In genomic region chr6:148883270-148883669, GRCh38 we compare ENCODE assay signal across 24 cellular contexts.
"Had no signal": no experiment of that assay in that cellular context is flagged by ENCODE, and none has a peak within 500 bp of the region (broad histone marks: within the 10 kb centered on the region; RNA-seq: fewer than 3 reads in every experiment).

No MANE protein-coding gene starts in this region.

- H3K36me3 Mint-ChIP-seq: activated naive CD4-positive, alpha-beta T cell treated with anti-CD3 and anti-CD28 coated beads, Interleukin-2, amount 50 U/mL, for 24 hours had no signal

- ATAC-seq: activated CD8-positive, alpha-beta T cell treated with anti-CD3 and anti-CD28 coated beads for 36 hours; activated naive CD8-positive, alpha-beta T cell treated with anti-CD3 and anti-CD28 coated beads, Interleukin-2, amount 50 U/mL, for 24 hours; activated T-cell treated with anti-CD3 and anti-CD28 coated beads, Interleukin-2, amount 50 U/mL, for 4 hours; activated T-helper 17 cell treated with anti-CD3 and anti-CD28 coated beads, Interleukin-2, amount 50 U/mL, for 72 hours; foreskin keratinocyte; heart left ventricle; natural killer cell; right cardiac atrium; WTC11 had no signal

- H3K27me3 Mint-ChIP-seq: activated CD8-positive, alpha-beta T cell treated with anti-CD3 and anti-CD28 coated beads for 36 hours; activated naive CD8-positive, alpha-beta T cell treated with anti-CD3 and anti-CD28 coated beads, Interleukin-2, amount 50 U/mL, for 24 hours; activated T-helper 17 cell treated with anti-CD3 and anti-CD28 coated beads, Interleukin-2, amount 50 U/mL, for 72 hours; memory B cell had no signal

- H3K9me3 Mint-ChIP-seq: activated CD8-positive, alpha-beta T cell treated with anti-CD3 and anti-CD28 coated beads for 36 hours; activated naive CD4-positive, alpha-beta T cell treated with anti-CD3 and anti-CD28 coated beads, Interleukin-2, amount 50 U/mL, for 24 hours; activated naive CD8-positive, alpha-beta T cell treated with anti-CD3 and anti-CD28 coated beads, Interleukin-2, amount 50 U/mL, for 24 hours; activated T-cell treated with anti-CD3 and anti-CD28 coated beads, Interleukin-2, amount 50 U/mL, for 4 hours; activated T-helper 17 cell treated with anti-CD3 and anti-CD28 coated beads, Interleukin-2, amount 50 U/mL, for 72 hours; memory B cell; natural killer cell; neural progenitor cell; WTC11 had no signal

- H3K4me3 Mint-ChIP-seq: activated CD8-positive, alpha-beta T cell treated with anti-CD3 and anti-CD28 coated beads for 36 hours; activated naive CD4-positive, alpha-beta T cell treated with anti-CD3 and anti-CD28 coated beads, Interleukin-2, amount 50 U/mL, for 24 hours; activated naive CD8-positive, alpha-beta T cell treated with anti-CD3 and anti-CD28 coated beads, Interleukin-2, amount 50 U/mL, for 24 hours; activated T-cell treated with anti-CD3 and anti-CD28 coated beads, Interleukin-2, amount 50 U/mL, for 4 hours; activated T-helper 17 cell treated with anti-CD3 and anti-CD28 coated beads, Interleukin-2, amount 50 U/mL, for 72 hours; memory B cell; natural killer cell; neural progenitor cell; WTC11 had no signal

- DNase-seq: activated CD4-positive, alpha-beta T cell treated with anti-CD3 and anti-CD28 coated beads, Interleukin-2, amount 50 U/mL, for 1 hour; activated CD8-positive, alpha-beta T cell treated with anti-CD3 and anti-CD28 coated beads for 36 hours; activated gamma-delta T cell treated with Interleukin-2 at 50 U/mL for 16 hours; activated naive CD8-positive, alpha-beta T cell treated with anti-CD3 and anti-CD28 coated beads, Interleukin-2, amount 50 U/mL, for 24 hours; activated T-cell treated with anti-CD3 and anti-CD28 coated beads, Interleukin-2, amount 50 U/mL, for 4 hours; amygdala; central memory CD4-positive, alpha-beta T cell; dermis blood vessel endothelial cell; effector CD4-positive, alpha-beta T cell; foreskin keratinocyte; heart left ventricle; hypothalamus; natural killer cell; occipital lobe; posterior cingulate gyrus; right cardiac atrium; stimulated activated CD4-positive, alpha-beta T cell treated with anti-CD3 and anti-CD28 coated beads, Interleukin-15, amount 100 ng/mL, for 24 hours; stimulated activated CD4-positive, alpha-beta T cell treated with anti-CD3 and anti-CD28 coated beads, Interleukin-2, amount 100 ng/mL, for 24 hours; stimulated activated naive CD4-positive, alpha-beta T cell had no signal

- H3K4me1 Mint-ChIP-seq: activated naive CD4-positive, alpha-beta T cell treated with anti-CD3 and anti-CD28 coated beads, Interleukin-2, amount 50 U/mL, for 24 hours; activated T-helper 17 cell treated with anti-CD3 and anti-CD28 coated beads, Interleukin-2, amount 50 U/mL, for 72 hours had no signal

- H3K27ac Mint-ChIP-seq: activated CD8-positive, alpha-beta T cell treated with anti-CD3 and anti-CD28 coated beads for 36 hours; activated naive CD4-positive, alpha-beta T cell treated with anti-CD3 and anti-CD28 coated beads, Interleukin-2, amount 50 U/mL, for 24 hours; activated naive CD8-positive, alpha-beta T cell treated with anti-CD3 and anti-CD28 coated beads, Interleukin-2, amount 50 U/mL, for 24 hours; activated T-helper 17 cell treated with anti-CD3 and anti-CD28 coated beads, Interleukin-2, amount 50 U/mL, for 72 hours; memory B cell; natural killer cell; neural progenitor cell; WTC11 had no signal
